ENCODE assay signal across 30 cellular contexts in genomic region chr19:47691090-47691489, GRCh38. TPM values are rescaled to one million over a fixed set of nuclear protein-coding genes. Genes with fewer than 3 reads are reported as not detected.
"Had no signal": no experiment of that assay in that cellular context is flagged by ENCODE, and none has a peak within 500 bp of the region (broad histone marks: within the 10 kb centered on the region; RNA-seq: fewer than 3 reads in every experiment).

No MANE protein-coding gene starts in this region.

- H3K4me1 Mint-ChIP-seq: activated B cell treated with CpG ODN at 0.5 μM for 24 hours; activated CD4-positive, alpha-beta T cell treated with anti-CD3 and anti-CD28 coated beads for 36 hours; activated CD4-positive, alpha-beta T cell treated with anti-CD3 and anti-CD28 coated beads, Interleukin-2, amount 10 ng/mL, durations not matched to agents 24 days and 14 days; activated naive CD4-positive, alpha-beta T cell treated with anti-CD3 and anti-CD28 coated beads, Interleukin-2, amount 50 U/mL, for 24 hours; activated naive CD8-positive, alpha-beta T cell treated with anti-CD3 and anti-CD28 coated beads, Interleukin-2, amount 10 ng/mL, durations not matched to agents 7 days and 5 days; brain had no signal

- H3K27me3 Mint-ChIP-seq: activated B cell treated with CpG ODN at 0.5 μM for 24 hours; activated CD4-positive, alpha-beta memory T cell treated with anti-CD3 and anti-CD28 coated beads for 36 hours; activated CD4-positive, alpha-beta T cell treated with anti-CD3 and anti-CD28 coated beads for 36 hours; activated CD4-positive, alpha-beta T cell treated with anti-CD3 and anti-CD28 coated beads, Interleukin-2, amount 10 ng/mL, durations not matched to agents 24 days and 14 days; activated naive CD4-positive, alpha-beta T cell treated with anti-CD3 and anti-CD28 coated beads, Interleukin-2, amount 50 U/mL, for 24 hours; activated naive CD8-positive, alpha-beta T cell treated with anti-CD3 and anti-CD28 coated beads, Interleukin-2, amount 10 ng/mL, durations not matched to agents 7 days and 5 days; brain; central memory CD8-positive, alpha-beta T cell; dendritic cell treated with granulocyte-macrophage colony-stimulating factor and Interleukin-4, amounts not matched to agents 40 ng/mL and 50 ng/mL, for 4 days; T-helper 17 cell had no signal

- H3K9me3 ChIP-seq: ascending aorta, gastroesophageal sphincter had no signal

- H3K27ac ChIP-seq: ascending aorta, coronary artery, dorsolateral prefrontal cortex, gastroesophageal sphincter, heart right ventricle, hepatocyte, WERI-Rb-1 had no signal

- ATAC-seq: activated CD4-positive, alpha-beta T cell treated with anti-CD3 and anti-CD28 coated beads for 36 hours; activated T-cell treated with anti-CD3 and anti-CD28 coated beads, Interleukin-2, amount 50 U/mL, for 72 hours; esophagus mucosa; gastroesophageal sphincter; heart right ventricle; T-helper 17 cell had no signal

- H3K27ac Mint-ChIP-seq: activated B cell treated with CpG ODN at 0.5 μM for 24 hours; activated CD4-positive, alpha-beta memory T cell treated with anti-CD3 and anti-CD28 coated beads for 36 hours; activated CD4-positive, alpha-beta T cell treated with anti-CD3 and anti-CD28 coated beads for 36 hours; activated CD4-positive, alpha-beta T cell treated with anti-CD3 and anti-CD28 coated beads, Interleukin-2, amount 10 ng/mL, durations not matched to agents 24 days and 14 days; activated naive CD4-positive, alpha-beta T cell treated with anti-CD3 and anti-CD28 coated beads, Interleukin-2, amount 50 U/mL, for 24 hours; activated naive CD8-positive, alpha-beta T cell treated with anti-CD3 and anti-CD28 coated beads, Interleukin-2, amount 10 ng/mL, durations not matched to agents 7 days and 5 days; activated T-cell treated with anti-CD3 and anti-CD28 coated beads, Interleukin-2, amount 50 U/mL, for 72 hours; dendritic cell treated with granulocyte-macrophage colony-stimulating factor and Interleukin-4, amounts not matched to agents 40 ng/mL and 50 ng/mL, for 4 days; endodermal cell; T-helper 17 cell; T-helper 2 cell treated with Interferon-gamma antibody and Interleukin-4, amounts not matched to agents 5 μg/mL and 100 μg/mL, for 36 hours had no signal

- H3K4me3 ChIP-seq: ascending aorta, coronary artery, dorsolateral prefrontal cortex, gastroesophageal sphincter, heart right ventricle, hepatocyte had no signal

- H3K4me3 Mint-ChIP-seq: activated B cell treated with CpG ODN at 0.5 μM for 24 hours; activated CD4-positive, alpha-beta memory T cell treated with anti-CD3 and anti-CD28 coated beads for 36 hours; activated CD4-positive, alpha-beta T cell treated with anti-CD3 and anti-CD28 coated beads for 36 hours; activated CD4-positive, alpha-beta T cell treated with anti-CD3 and anti-CD28 coated beads, Interleukin-2, amount 10 ng/mL, durations not matched to agents 24 days and 14 days; activated naive CD4-positive, alpha-beta T cell treated with anti-CD3 and anti-CD28 coated beads, Interleukin-2, amount 50 U/mL, for 24 hours; activated naive CD8-positive, alpha-beta T cell treated with anti-CD3 and anti-CD28 coated beads, Interleukin-2, amount 10 ng/mL, durations not matched to agents 7 days and 5 days; activated T-cell treated with anti-CD3 and anti-CD28 coated beads, Interleukin-2, amount 50 U/mL, for 72 hours; brain; central memory CD8-positive, alpha-beta T cell; dendritic cell treated with granulocyte-macrophage colony-stimulating factor and Interleukin-4, amounts not matched to agents 40 ng/mL and 50 ng/mL, for 4 days; endodermal cell; T-helper 17 cell; T-helper 2 cell treated with Interferon-gamma antibody and Interleukin-4, amounts not matched to agents 5 μg/mL and 100 μg/mL, for 36 hours had no signal

- H2AFZ ChIP-seq: hepatocyte had no signal

- DNase-seq: activated B cell treated with CpG ODN at 0.5 μM for 24 hours; activated CD4-positive, alpha-beta memory T cell treated with anti-CD3 and anti-CD28 coated beads for 36 hours; activated CD4-positive, alpha-beta T cell treated with anti-CD3 and anti-CD28 coated beads for 36 hours; activated CD4-positive, alpha-beta T cell treated with anti-CD3 and anti-CD28 coated beads, Interleukin-2, amount 10 ng/mL, durations not matched to agents 24 days and 14 days; activated CD4-positive, CD25-positive, alpha-beta regulatory T cell treated with anti-CD3 and anti-CD28 coated beads, Interleukin-2, amount 50 U/mL, for 72 hours; activated CD8-positive, alpha-beta memory T cell treated with anti-CD3 and anti-CD28 coated beads for 24 hours; activated effector memory CD4-positive, alpha-beta T cell treated with Interleukin-2 at 50 U/mL for 16 hours; activated gamma-delta T cell treated with Interleukin-2 at 50 U/mL for 16 hours; activated naive CD4-positive, alpha-beta T cell treated with Interleukin-2 at 50 U/mL for 16 hours; activated naive CD8-positive, alpha-beta T cell treated with anti-CD3 and anti-CD28 coated beads, Interleukin-2, amount 10 ng/mL, durations not matched to agents 7 days and 5 days; activated T-cell treated with anti-CD3 and anti-CD28 coated beads, Interleukin-2, amount 50 U/mL, for 72 hours; dorsolateral prefrontal cortex; effector memory CD4-positive, alpha-beta T cell; endodermal cell; foreskin fibroblast; heart right ventricle; T-helper 1 cell; T-helper 17 cell; T1000; WERI-Rb-1 had no signal

- H3K4me1 ChIP-seq: ascending aorta, gastroesophageal sphincter, heart right ventricle had no signal

- H3K4me2 ChIP-seq: hepatocyte had no signal

- H3K9me3 Mint-ChIP-seq: activated B cell treated with CpG ODN at 0.5 μM for 24 hours; activated CD4-positive, alpha-beta memory T cell treated with anti-CD3 and anti-CD28 coated beads for 36 hours; activated CD4-positive, alpha-beta T cell treated with anti-CD3 and anti-CD28 coated beads, Interleukin-2, amount 10 ng/mL, durations not matched to agents 24 days and 14 days; activated naive CD4-positive, alpha-beta T cell treated with anti-CD3 and anti-CD28 coated beads, Interleukin-2, amount 50 U/mL, for 24 hours; activated naive CD8-positive, alpha-beta T cell treated with anti-CD3 and anti-CD28 coated beads, Interleukin-2, amount 10 ng/mL, durations not matched to agents 7 days and 5 days; activated T-cell treated with anti-CD3 and anti-CD28 coated beads, Interleukin-2, amount 50 U/mL, for 72 hours; brain; central memory CD8-positive, alpha-beta T cell; dendritic cell treated with granulocyte-macrophage colony-stimulating factor and Interleukin-4, amounts not matched to agents 40 ng/mL and 50 ng/mL, for 4 days; T-helper 2 cell treated with Interferon-gamma antibody and Interleukin-4, amounts not matched to agents 5 μg/mL and 100 μg/mL, for 36 hours had no signal

- H3K27me3 ChIP-seq: ascending aorta, dorsolateral prefrontal cortex, gastroesophageal sphincter, heart right ventricle, hepatocyte had no signal

- H3K36me3 Mint-ChIP-seq: activated CD4-positive, alpha-beta memory T cell treated with anti-CD3 and anti-CD28 coated beads for 36 hours had no signal

RNA-seq across cellular contexts. Expression of gene EHD2, which starts 22.1 kb away (rescaled TPM):
- total RNA-seq: activated B cell treated with CpG ODN at 0.5 μM for 24 hours had no signal
